Comparison of ENCODE assay signal across 9 cellular contexts in genomic region chr9:96222132-96222531, GRCh38.
DNase-seq lines count a peak whose midpoint lies in the region; ATAC-seq and TF ChIP-seq lines count a peak whose summit lies in the region.
"Had no signal": no experiment of that assay in that cellular context is flagged by ENCODE, and none has a peak within 500 bp of the region (broad histone marks: within the 10 kb centered on the region; RNA-seq: fewer than 3 reads in every experiment).

No MANE protein-coding gene starts in this region.

- TF ChIP-seq CTCF in IMR-90 (conservative IDR thresholded peaks at IDR 0.05; ENCODE audit: low read depth, low read length) = peak; percentile 43
- peak; percentile 77 for TF ChIP-seq CTCF in brain microvascular endothelial cell (IDR thresholded peaks at IDR 0.05; ENCODE audit: low read depth, low read length, missing control alignments)
- peak; percentile 69 for TF ChIP-seq CTCF in mesothelial cell of epicardium (IDR thresholded peaks at IDR 0.05; ENCODE audit: unreplicated experiment)

- no peaks in the 10 kb centered on the region for H3K9me3 ChIP-seq in IMR-90 (ENCODE audit: control insufficient read depth, insufficient read depth, low read length)

- H3K4me3 ChIP-seq in IMR-90 (ENCODE audit: insufficient read depth, low read depth, low read length) (no peak overlapping the region), brain microvascular endothelial cell (ENCODE audit: low read depth, low read length) (no peak overlapping the region)

- H2AK5ac ChIP-seq in IMR-90 (ENCODE audit: low read depth, low read length) = no peak overlapping the region

- H3K4me2 ChIP-seq in IMR-90 (ENCODE audit: low read depth, low read length) = no peak overlapping the region

- H3K14ac ChIP-seq in IMR-90 (replicated peaks; ENCODE audit: low read depth, low read length) = no peak overlapping the region

- CTCF ChIA-PET in IMR-90 (lab: Yijun Ruan, JAX) = no interaction called here

- in situ Hi-C loops in IMR-90 (cut with MboI; ENCODE audit: low sequenced_read_pairs) = loop anchor here (25.0 kb wide), 2 partner anchors 485 to 885 kb away; no protein-coding TSS in a partner anchor
- in situ Hi-C loops in brain microvascular endothelial cell (cut with HindIII; ENCODE audit: low pct_ligation_motif_present, low sequenced_read_pairs) = no loop called here

- no peak overlapping the region for H4K5ac ChIP-seq in IMR-90 (ENCODE audit: low read depth, low read length)

- DNase-seq in ELR (ENCODE audit: low read depth) = peak; percentile 39
- DNase-seq in IMR-90 = no peak
- DNase-seq in brain microvascular endothelial cell = no peak
- no peak for DNase-seq in mesothelial cell of epicardium (ENCODE audit: low spot score in 2 of 2, unreplicated experiment in 2 of 2)
- DNase-seq in activated naive CD4-positive, alpha-beta T cell (lab: John Stamatoyannopoulos, UW) = no peak
- no peak for DNase-seq in NOMO-1 treated with dmso at 0.1 percent for 144 hours (lab: John Stamatoyannopoulos, UW; ENCODE audit: unreplicated experiment)
- no peak for DNase-seq in NK-92 treated with Interleukin-12 subunit alpha and Interleukin-12 subunit beta, amount 100 ng/mL, for 24 hours (lab: John Stamatoyannopoulos, UW)
- DNase-seq: NCI-H510A treated with DMSO at 0.1 percent for 48 hours had no signal

- ATAC-seq in IMR-90 (ENCODE audit: low read depth) = no peak
- no peak for ATAC-seq in GM18517 (IDR thresholded peaks at IDR 0.05; ENCODE audit: unreplicated experiment)

- no peak overlapping the region for H4K8ac ChIP-seq in IMR-90 (ENCODE audit: low read depth in 2 of 2, low read length in 2 of 2)

- H3K4me1 Mint-ChIP-seq in mesothelial cell of epicardium = peaks cover 12% of the 10 kb centered on the region

- no peaks in the 10 kb centered on the region for H3K9me1 ChIP-seq in IMR-90 (ENCODE audit: insufficient read depth, low read length)

- H4K20me1 ChIP-seq in IMR-90 (ENCODE audit: insufficient read depth, low read length) = no peaks in the 10 kb centered on the region

- H4K91ac ChIP-seq in IMR-90 (ENCODE audit: insufficient read depth, low read depth, low read length) = no peak overlapping the region

- no peak for TF ChIP-seq RAD21 in IMR-90 (IDR thresholded peaks at IDR 0.05; ENCODE audit: low read length)

- H3K9ac ChIP-seq in IMR-90 (ENCODE audit: low read depth, low read length) = no peak overlapping the region

- no peak overlapping the region for H3K4ac ChIP-seq in IMR-90 (ENCODE audit: low read depth, low read length)

- no peak overlapping the region for H2AFZ ChIP-seq in IMR-90 (replicated peaks; ENCODE audit: low read length, poor library complexity)

- H3K27me3 ChIP-seq in IMR-90 (ENCODE audit: control insufficient read depth, insufficient read depth, low read length) (peaks cover 7% of the 10 kb centered on the region), brain microvascular endothelial cell (replicated peaks) (no peaks in the 10 kb centered on the region)

- POLR2A ChIA-PET in IMR-90 (lab: Charles Lee; ENCODE audit: unreplicated experiment) = no interaction called here

- no peak overlapping the region for H2BK120ac ChIP-seq in IMR-90 (ENCODE audit: low read depth, low read length)

- no peak overlapping the region for H3K23ac ChIP-seq in IMR-90 (ENCODE audit: low read depth, low read length)

- H3K36me3 Mint-ChIP-seq in mesothelial cell of epicardium = no peaks in the 10 kb centered on the region

- H3K56ac ChIP-seq in IMR-90 (ENCODE audit: extremely low read depth, insufficient read depth, low read length) = no peak overlapping the region

- intact Hi-C loops in IMR-90 (cut with micrococcal nuclease) = no loop called here

- BruUV-seq in IMR-90 (replicated peaks; lab: Mats Ljungman, UMichigan) = no TSS peak

- peaks cover 10% of the 10 kb centered on the region for H3K9me3 Mint-ChIP-seq in mesothelial cell of epicardium

- H3K27me3 Mint-ChIP-seq in mesothelial cell of epicardium (ENCODE audit: low read depth) = no peaks in the 10 kb centered on the region

- H3K27ac Mint-ChIP-seq in mesothelial cell of epicardium = no peak overlapping the region

- dilution Hi-C loops in IMR-90 (cut with HindIII; ENCODE audit: low sequenced_read_pairs, unreplicated experiment) = no loop called here

- no peak overlapping the region for H2BK20ac ChIP-seq in IMR-90 (ENCODE audit: low read depth, low read length)

- H3K79me1 ChIP-seq in IMR-90 (ENCODE audit: low read depth in 1 of 2, low read length in 2 of 2) = no peaks in the 10 kb centered on the region

- no peak overlapping the region for H3K27ac ChIP-seq in IMR-90 (ENCODE audit: insufficient read depth, low read length)
- no peak overlapping the region for H3K27ac ChIP-seq in brain microvascular endothelial cell

- no CpG with 5 or more reads among the region's 2 CpGs for WGBS in IMR-90 (ENCODE audit: extremely low coverage in 2 of 2, insufficient read length in 1 of 2), 2 experiments

- H2BK5ac ChIP-seq in IMR-90 (ENCODE audit: low read depth, low read length, poor library complexity, severe bottlenecking) = no peak overlapping the region

- TF ChIP-seq POLR2A in IMR-90 (IDR thresholded peaks at IDR 0.05; ENCODE audit: low read depth, low read length) = no peak

- no peak overlapping the region for H3K4me3 Mint-ChIP-seq in mesothelial cell of epicardium

- H3K36me3 ChIP-seq in IMR-90 (ENCODE audit: control insufficient read depth, insufficient read depth, low read length) (no peaks in the 10 kb centered on the region), brain microvascular endothelial cell (replicated peaks) (no peaks in the 10 kb centered on the region)

- H2BK15ac ChIP-seq in IMR-90 (ENCODE audit: low read depth, low read length) = no peak overlapping the region

- H3K18ac ChIP-seq in IMR-90 (ENCODE audit: low read depth, low read length) = no peak overlapping the region

- no peak overlapping the region for H2AK9ac ChIP-seq in IMR-90 (replicated peaks; ENCODE audit: low read depth, low read length, poor library complexity)

- peaks cover 2% of the 10 kb centered on the region; the same call in 1 of the 2 replicates for H3K4me1 ChIP-seq in IMR-90 (ENCODE audit: control insufficient read depth, insufficient read depth, low read length)

TF ChIP-seq in IMR-90, 13 proteins besides CTCF, POLR2A, EP300 and RAD21:
- TF ChIP-seq MAZ (IDR thresholded peaks at IDR 0.05; ENCODE audit: borderline replicate concordance, low read depth, low read length) = no peak
- no peak for TF ChIP-seq MAFK (IDR thresholded peaks at IDR 0.05; ENCODE audit: low read depth, low read length)
- no peak for TF ChIP-seq USF2 (IDR thresholded peaks at IDR 0.05; ENCODE audit: low read depth, low read length)
- TF ChIP-seq FOS (IDR thresholded peaks at IDR 0.05; ENCODE audit: low read depth, low read length) = no peak
- no peak for TF ChIP-seq BHLHE40 (IDR thresholded peaks at IDR 0.05; ENCODE audit: low read depth, low read length)
- no peak for TF ChIP-seq MXI1 (IDR thresholded peaks at IDR 0.05; ENCODE audit: borderline replicate concordance, low read depth, low read length)
- TF ChIP-seq ELK1 (IDR thresholded peaks at IDR 0.05; ENCODE audit: borderline replicate concordance, low read depth, low read length) = no peak
- no peak for TF ChIP-seq CEBPB (IDR thresholded peaks at IDR 0.05; ENCODE audit: low read depth, low read length)
- no peak for TF ChIP-seq CHD1 (IDR thresholded peaks at IDR 0.05; ENCODE audit: low read depth, low read length)
- no peak for TF ChIP-seq RFX5 (IDR thresholded peaks at IDR 0.05; ENCODE audit: low read depth, low read length)
- no peak for TF ChIP-seq NFE2L2 (IDR thresholded peaks at IDR 0.05; ENCODE audit: low read depth, low read length)
- TF ChIP-seq RCOR1 (IDR thresholded peaks at IDR 0.05; ENCODE audit: insufficient replicate concordance, low read length) = no peak
